In the genomic region with DNA sequence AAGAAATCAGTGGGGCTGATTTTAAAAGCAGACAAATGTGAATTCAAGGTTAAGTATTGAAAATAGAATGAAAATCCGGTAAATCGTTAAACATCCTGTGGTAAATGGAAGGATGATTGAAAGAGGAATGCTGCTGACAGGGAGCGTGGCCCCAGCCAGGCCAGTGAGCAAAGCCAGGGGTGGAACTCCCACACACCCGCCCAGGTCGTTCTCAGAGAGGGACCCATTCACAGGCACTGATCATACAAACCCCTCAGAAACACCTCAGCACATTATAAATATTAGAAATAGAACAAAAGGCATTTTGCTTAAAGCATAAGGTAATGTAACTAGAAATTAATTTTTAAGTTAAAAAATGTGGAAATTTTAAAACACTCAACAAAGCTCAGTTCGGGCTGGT, we compare ENCODE assay signal across 5 cellular contexts. TPM values are rescaled to one million over a fixed set of nuclear protein-coding genes. Genes with fewer than 3 reads are reported as not detected.
"Had no signal": no experiment of that assay in that cellular context is flagged by ENCODE, and none has a peak within 500 bp of the region (broad histone marks: within the 10 kb centered on the region; RNA-seq: fewer than 3 reads in every experiment).

No MANE protein-coding gene starts in this region.

RNA-seq across cellular contexts. Expression of gene CHRFAM7A, which starts 38.3 kb away (rescaled TPM):
- total RNA-seq: activated naive CD4-positive, alpha-beta T cell treated with anti-CD3 and anti-CD28 coated beads for 36 hours; activated T-helper 1 cell treated with anti-CD3 and anti-CD28 coated beads, Interleukin-12 subunit alpha, Interleukin-12 subunit beta, Interleukin-2, Interleukin-4 antibody, amounts not matched to agents 30 ng/mL and 10 ng/mL and 1 ng/mL, durations not matched to agents 14 hours and 24 hours and 36 hours; activated T-helper 17 cell treated with anti-CD3 and anti-CD28 coated beads, Interleukin-2, amount 50 U/mL, for 72 hours; activated T-helper 2 cell treated with anti-CD3 and anti-CD28 coated beads, Interferon-gamma antibody, Interleukin-2, Interleukin-4, amounts not matched to agents 10 μg/mL and 5 μg/mL and 100 μg/mL, durations not matched to agents 14 hours and 24 hours and 36 hours had no signal

RNA-seq across cellular contexts. Expression of gene GOLGA8R, which starts 59.0 kb away (rescaled TPM):
- total RNA-seq: ascending aorta had no signal
